In the genomic region with DNA sequence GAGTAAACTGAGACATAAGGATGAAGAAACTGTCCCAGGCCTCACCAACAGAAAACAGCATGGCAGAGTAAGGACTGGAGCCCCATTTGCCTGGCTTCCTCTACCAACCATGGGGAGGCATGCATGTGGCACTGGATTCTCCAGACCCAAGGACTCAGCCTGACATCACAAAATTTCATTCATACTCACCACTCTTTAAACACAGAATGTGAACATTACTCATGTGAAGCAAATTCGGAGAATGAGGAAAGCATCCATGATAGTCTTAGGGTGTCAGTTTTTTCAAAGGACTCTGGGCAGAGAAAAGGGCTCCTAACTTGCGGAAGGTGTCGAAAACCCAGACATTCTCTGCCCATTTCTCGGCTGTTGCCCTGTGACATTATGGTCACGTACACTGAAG, we compare ENCODE assay signal across 21 cellular contexts.
"Had no signal": no experiment of that assay in that cellular context is flagged by ENCODE, and none has a peak within 500 bp of the region (broad histone marks: within the 10 kb centered on the region; RNA-seq: fewer than 3 reads in every experiment).

No MANE protein-coding gene starts in this region.

- H3K9ac ChIP-seq: neural progenitor cell had no signal

- H3K27ac Mint-ChIP-seq: activated naive CD8-positive, alpha-beta T cell treated with anti-CD3 and anti-CD28 coated beads for 36 hours; activated T-cell treated with anti-CD3 and anti-CD28 coated beads, Interleukin-2, amount 50 U/mL, for 24 hours; activated T-helper 17 cell treated with anti-CD3 and anti-CD28 coated beads, Interleukin-2, amount 50 U/mL, for 72 hours; effector memory CD8-positive, alpha-beta T cell; naive thymus-derived CD8-positive, alpha-beta T cell; neural progenitor cell; stimulated activated naive B cell treated with anti-CD40 and anti-IgM and Interleukin-4, amounts not matched to agents 10 μg/mL and 1 μg/mL and 100 μg/mL, for 72 hours; T-helper 1 cell treated with Interleukin-12 subunit alpha and Interleukin-12 subunit beta and Interleukin-4 antibody, amounts not matched to agents 30 μg/mL and 1 μg/mL, for 36 hours had no signal

- H3K4me1 ChIP-seq: breast epithelium, colonic mucosa, esophagus muscularis mucosa, heart right ventricle, lower lobe of right lung, neural progenitor cell, transverse colon had no signal

- H3K27ac ChIP-seq: breast epithelium, colonic mucosa, dorsolateral prefrontal cortex, esophagus muscularis mucosa, heart right ventricle, lower lobe of right lung, neural progenitor cell, transverse colon had no signal

- H3K4me2 ChIP-seq: neural progenitor cell, smooth muscle cell had no signal

- H3K36me3 ChIP-seq: breast epithelium, colonic mucosa, esophagus muscularis mucosa, heart right ventricle, lower lobe of right lung, neural progenitor cell, transverse colon had no signal

- H3K4me3 Mint-ChIP-seq: activated naive CD8-positive, alpha-beta T cell treated with anti-CD3 and anti-CD28 coated beads for 36 hours; activated T-cell treated with anti-CD3 and anti-CD28 coated beads, Interleukin-2, amount 50 U/mL, for 24 hours; activated T-helper 17 cell treated with anti-CD3 and anti-CD28 coated beads, Interleukin-2, amount 50 U/mL, for 72 hours; effector memory CD8-positive, alpha-beta T cell; naive thymus-derived CD8-positive, alpha-beta T cell; neural progenitor cell; stimulated activated naive B cell treated with anti-CD40 and anti-IgM and Interleukin-4, amounts not matched to agents 10 μg/mL and 1 μg/mL and 100 μg/mL, for 72 hours; T-helper 1 cell treated with Interleukin-12 subunit alpha and Interleukin-12 subunit beta and Interleukin-4 antibody, amounts not matched to agents 30 μg/mL and 1 μg/mL, for 36 hours had no signal

- H3K9me3 ChIP-seq: breast epithelium, colonic mucosa, esophagus muscularis mucosa, heart right ventricle, lower lobe of right lung, transverse colon had no signal

- H3K27me3 Mint-ChIP-seq: activated naive CD8-positive, alpha-beta T cell treated with anti-CD3 and anti-CD28 coated beads for 36 hours; activated T-cell treated with anti-CD3 and anti-CD28 coated beads, Interleukin-2, amount 50 U/mL, for 24 hours; activated T-helper 17 cell treated with anti-CD3 and anti-CD28 coated beads, Interleukin-2, amount 50 U/mL, for 72 hours; effector memory CD8-positive, alpha-beta T cell; naive thymus-derived CD8-positive, alpha-beta T cell; stimulated activated naive B cell treated with anti-CD40 and anti-IgM and Interleukin-4, amounts not matched to agents 10 μg/mL and 1 μg/mL and 100 μg/mL, for 72 hours had no signal

- DNase-seq: activated CD4-positive, CD25-positive, alpha-beta regulatory T cell treated with anti-CD3 and anti-CD28 coated beads, Interleukin-2, amount 50 U/mL, for 72 hours; activated naive CD8-positive, alpha-beta T cell treated with anti-CD3 and anti-CD28 coated beads for 36 hours; activated T-cell treated with anti-CD3 and anti-CD28 coated beads, Interleukin-2, amount 50 U/mL, for 24 hours; colonic mucosa; dorsolateral prefrontal cortex; effector memory CD8-positive, alpha-beta T cell; heart right ventricle; lower lobe of right lung; naive thymus-derived CD8-positive, alpha-beta T cell; stimulated activated CD4-positive, alpha-beta T cell treated with anti-CD3 and anti-CD28 coated beads, Interleukin-15, amount 100 ng/mL, for 24 hours; stimulated activated naive B cell treated with anti-CD40 and anti-IgM and Interleukin-4, amounts not matched to agents 10 μg/mL and 1 μg/mL and 100 μg/mL, for 72 hours; T1000; transverse colon had no signal

- H2AFZ ChIP-seq: neural progenitor cell had no signal

- ATAC-seq: activated T-helper 17 cell treated with anti-CD3 and anti-CD28 coated beads, Interleukin-2, amount 50 U/mL, for 72 hours; effector memory CD8-positive, alpha-beta T cell; heart right ventricle; left lobe of liver; lower lobe of right lung; naive thymus-derived CD8-positive, alpha-beta T cell; sciatic nerve; stimulated activated naive B cell treated with anti-CD40 and anti-IgM and Interleukin-4, amounts not matched to agents 10 μg/mL and 1 μg/mL and 100 μg/mL, for 72 hours had no signal

- H3K27me3 ChIP-seq: breast epithelium, colonic mucosa, dorsolateral prefrontal cortex, esophagus muscularis mucosa, neural progenitor cell, transverse colon had no signal

- H3K4me1 Mint-ChIP-seq: activated naive CD8-positive, alpha-beta T cell treated with anti-CD3 and anti-CD28 coated beads for 36 hours; activated T-helper 17 cell treated with anti-CD3 and anti-CD28 coated beads, Interleukin-2, amount 50 U/mL, for 72 hours; neural progenitor cell; stimulated activated naive B cell treated with anti-CD40 and anti-IgM and Interleukin-4, amounts not matched to agents 10 μg/mL and 1 μg/mL and 100 μg/mL, for 72 hours had no signal

- H3K9me3 Mint-ChIP-seq: activated naive CD8-positive, alpha-beta T cell treated with anti-CD3 and anti-CD28 coated beads for 36 hours; activated T-cell treated with anti-CD3 and anti-CD28 coated beads, Interleukin-2, amount 50 U/mL, for 24 hours; activated T-helper 17 cell treated with anti-CD3 and anti-CD28 coated beads, Interleukin-2, amount 50 U/mL, for 72 hours; effector memory CD8-positive, alpha-beta T cell; naive thymus-derived CD8-positive, alpha-beta T cell; neural progenitor cell; stimulated activated naive B cell treated with anti-CD40 and anti-IgM and Interleukin-4, amounts not matched to agents 10 μg/mL and 1 μg/mL and 100 μg/mL, for 72 hours; T-helper 1 cell treated with Interleukin-12 subunit alpha and Interleukin-12 subunit beta and Interleukin-4 antibody, amounts not matched to agents 30 μg/mL and 1 μg/mL, for 36 hours had no signal

- H3K4me3 ChIP-seq: breast epithelium, colonic mucosa, dorsolateral prefrontal cortex, esophagus muscularis mucosa, heart right ventricle, lower lobe of right lung, neural progenitor cell, smooth muscle cell, transverse colon had no signal
